Comparison of ENCODE assay signal across 1 cellular context in genomic region chr5:472656-473343, GRCh38.
TF ChIP-seq lines count a peak whose summit lies in the region.

No MANE protein-coding gene starts in this region.

TF ChIP-seq in HEK293, 187 proteins besides CTCF, POLR2A, EP300 and RAD21 (continued from another document):
- TF ChIP-seq REST (tag by site-specific recombination; IDR thresholded peaks at IDR 0.05) (no peak), ZBTB6 (tag by site-specific recombination; IDR thresholded peaks at IDR 0.05) (no peak), ZNF792 (tag by site-specific recombination; IDR thresholded peaks at IDR 0.05) (no peak), ZNF830 (tag by site-specific recombination; IDR thresholded peaks at IDR 0.05; ENCODE audit: low read depth) (no peak), ZNF449 (tag by site-specific recombination; IDR thresholded peaks at IDR 0.05) (0 out of 2 replicates have a peak, but pooled peaks have one; percentile 6), ZNF398 (tag by site-specific recombination; IDR thresholded peaks at IDR 0.05) (no peak; the same call in 1 of the 2 replicates), ZNF677 (tag by site-specific recombination; IDR thresholded peaks at IDR 0.05) (no peak), ZNF560 (tag by site-specific recombination; IDR thresholded peaks at IDR 0.05; ENCODE audit: borderline replicate concordance) (no peak), ZNF664 (tag by site-specific recombination; IDR thresholded peaks at IDR 0.05) (no peak), ZNF10 (tag by site-specific recombination; IDR thresholded peaks at IDR 0.05) (no peak), ZNF654 (tag by site-specific recombination; IDR thresholded peaks at IDR 0.05; ENCODE audit: low read depth) (no peak), ZNF580 (tag by site-specific recombination; IDR thresholded peaks at IDR 0.05) (no peak), PRDM2 (tag by site-specific recombination; IDR thresholded peaks at IDR 0.05; ENCODE audit: borderline replicate concordance) (no peak), ELK4 (IDR thresholded peaks at IDR 0.05; ENCODE audit: borderline replicate concordance, low read depth, low read length) (no peak), GLIS2 (tag by site-specific recombination; IDR thresholded peaks at IDR 0.05) (no peak)
TF ChIP-seq in HEK293: peak in this region for 26.
